Comparison of ENCODE assay signal across 20 cellular contexts in the genomic region with DNA sequence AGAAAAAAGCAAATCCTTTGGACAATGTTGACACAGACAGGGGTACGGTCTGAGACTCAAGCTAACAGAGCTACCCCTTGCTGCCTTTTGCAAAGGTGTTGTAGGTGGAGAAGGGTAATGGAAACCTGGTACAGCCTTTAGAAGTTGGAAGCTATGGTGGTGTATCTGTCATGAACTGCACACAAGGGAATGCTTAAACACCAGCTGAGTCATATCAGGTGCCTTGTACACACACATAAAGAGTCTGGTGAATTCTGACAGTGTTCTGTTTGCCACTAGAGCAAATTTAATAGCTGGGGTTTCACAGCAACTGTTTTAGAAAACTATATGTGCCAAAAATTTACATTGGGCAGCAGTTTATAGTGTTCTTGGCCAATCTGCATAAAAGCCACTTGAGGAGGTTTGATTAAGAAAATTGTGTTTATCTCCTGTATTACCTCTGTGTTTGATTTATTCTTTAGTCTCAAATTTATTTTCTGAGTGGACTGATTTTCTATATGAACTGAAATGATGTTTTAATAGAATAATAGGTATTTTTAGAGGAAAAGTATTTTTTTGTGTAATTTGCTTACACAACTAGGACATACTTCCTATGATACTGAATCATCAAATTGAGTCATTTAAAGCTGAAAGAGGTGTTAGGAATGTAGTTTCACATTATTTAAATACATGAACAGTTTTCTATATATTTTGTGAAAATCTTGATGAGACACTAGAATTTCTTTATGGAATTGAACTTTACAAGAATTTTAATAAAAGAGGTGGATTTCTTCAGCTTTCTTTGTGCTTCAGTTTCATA.
DNase-seq lines count a peak whose midpoint lies in the region; ATAC-seq, FAIRE-seq and TF ChIP-seq lines count a peak whose summit lies in the region.
"Had no signal": no experiment of that assay in that cellular context is flagged by ENCODE, and none has a peak within 500 bp of the region (broad histone marks: within the 10 kb centered on the region; RNA-seq: fewer than 3 reads in every experiment).

No MANE protein-coding gene starts in this region.

- intact Hi-C loops in psoas muscle (cut with DNase I) = no loop called here
- intact Hi-C loops in right cardiac atrium (cut with DNase I) = no loop called here

- FAIRE-seq in bronchial epithelial cell (lab: Jason Lieb, UNC) = no peak
- FAIRE-seq: small intestine had no signal

- WGBS in psoas muscle, 3 donors = 38 to 76% (median 55%) methylated on average over 1 of the region's 1 CpG
- WGBS in right cardiac atrium = 97% methylated on average over 1 of the region's 1 CpG

- H3K27me3 ChIP-seq in bronchial epithelial cell (ENCODE audit: control insufficient read depth, insufficient read depth, low read length) (no peaks in the 10 kb centered on the region), psoas muscle (ENCODE audit: insufficient read depth in 3 of 3, low read length in 2 of 3) (no peaks in the 10 kb centered on the region), right cardiac atrium (ENCODE audit: control insufficient read depth, insufficient read depth) (no peaks in the 10 kb centered on the region)
- no peaks in the 10 kb centered on the region for H3K27me3 ChIP-seq in effector memory CD4-positive, alpha-beta T cell (replicated peaks; ENCODE audit: control insufficient read depth, insufficient read depth, low read length, poor library complexity, severe bottlenecking)
- H3K27me3 ChIP-seq: adrenal gland had no signal

- H3K36me3 ChIP-seq in bronchial epithelial cell (ENCODE audit: control insufficient read depth, insufficient read depth, low read length) = no peaks in the 10 kb centered on the region
- H3K36me3 ChIP-seq in psoas muscle (ENCODE audit: insufficient read depth in 1 of 2, low read depth in 1 of 2) = peaks cover 0 to 3% of the 10 kb centered on the region in 2 donors
- H3K36me3 ChIP-seq in effector memory CD4-positive, alpha-beta T cell (ENCODE audit: control insufficient read depth, insufficient read depth, low read length) = no peaks in the 10 kb centered on the region
- H3K36me3 ChIP-seq: adrenal gland, thoracic aorta, WERI-Rb-1 had no signal

- H3K4me3 ChIP-seq in bronchial epithelial cell (ENCODE audit: low read depth, low read length) = no peak overlapping the region
- H3K4me3 ChIP-seq in psoas muscle = no peak overlapping the region
- no peak overlapping the region for H3K4me3 ChIP-seq in effector memory CD4-positive, alpha-beta T cell (ENCODE audit: insufficient read depth, low read depth, low read length, poor library complexity, severe bottlenecking)
- H3K4me3 ChIP-seq in right cardiac atrium (ENCODE audit: low read length) = no peak overlapping the region
- H3K4me3 ChIP-seq: adrenal gland, thoracic aorta had no signal

- ATAC-seq in GM18868 (IDR thresholded peaks at IDR 0.05; ENCODE audit: unreplicated experiment) (peak; percentile 50), HG03045 (IDR thresholded peaks at IDR 0.05; ENCODE audit: unreplicated experiment) (peak; percentile 45), psoas muscle (peak; percentile 74 to 88 (median 77)), right cardiac atrium (no peak)
- ATAC-seq: activated T-cell treated with anti-CD3 and anti-CD28 coated beads, Interleukin-2, amount 50 U/mL, for 72 hours had no signal

- H3K9me3 ChIP-seq in psoas muscle (no peaks in the 10 kb centered on the region), right cardiac atrium (ENCODE audit: control insufficient read depth, low read length) (no peaks in the 10 kb centered on the region)
- no peaks in the 10 kb centered on the region for H3K9me3 ChIP-seq in effector memory CD4-positive, alpha-beta T cell (ENCODE audit: control insufficient read depth, low read length)
- H3K9me3 ChIP-seq: thoracic aorta had no signal

- H3K27ac ChIP-seq in psoas muscle (no peak overlapping the region), right cardiac atrium (ENCODE audit: low read length) (no peak overlapping the region)
- no peak overlapping the region for H3K27ac ChIP-seq in effector memory CD4-positive, alpha-beta T cell (ENCODE audit: insufficient read depth, low read length, poor library complexity, severe bottlenecking)
- H3K27ac ChIP-seq: adrenal gland, parathyroid adenoma, thoracic aorta, WERI-Rb-1 had no signal

- DNase-seq in bronchial epithelial cell (ENCODE audit: low read depth) (peak; percentile 81), psoas muscle (no peak), NCI-H524 treated with DMSO at 0.1 percent for 48 hours (lab: John Stamatoyannopoulos, UW) (no peak), right cardiac atrium (no peak)
- DNase-seq in effector memory CD4-positive, alpha-beta T cell = no peak
- DNase-seq: activated T-cell treated with anti-CD3 and anti-CD28 coated beads, Interleukin-2, amount 50 U/mL, for 72 hours; adrenal gland; Calu3; naive B cell; NCI-H187 treated with DMSO at 0.1 percent for 48 hours; NCI-H446; SHP77 treated with DMSO at 0.1 percent for 48 hours; small intestine; stimulated activated CD4-positive, alpha-beta T cell treated with anti-CD3 and anti-CD28 coated beads, Interleukin-4, amount 100 ng/mL, for 4 hours; stimulated activated CD8-positive, alpha-beta memory T cell treated with anti-CD3 and anti-CD28 coated beads, Interleukin-4, amount 100 ng/mL, for 48 hours; WERI-Rb-1 had no signal

- TF ChIP-seq CTCF in bronchial epithelial cell (IDR thresholded peaks at IDR 0.05; ENCODE audit: insufficient read depth, low read length, severe bottlenecking) (no peak), psoas muscle (IDR thresholded peaks at IDR 0.05) (no peak)

- peaks cover 6% of the 10 kb centered on the region for H3K4me1 ChIP-seq in psoas muscle
- H3K4me1 ChIP-seq in effector memory CD4-positive, alpha-beta T cell (ENCODE audit: control insufficient read depth, insufficient read depth, low read length, poor library complexity, severe bottlenecking) = no peaks in the 10 kb centered on the region
- no peaks in the 10 kb centered on the region for H3K4me1 ChIP-seq in right cardiac atrium (ENCODE audit: control insufficient read depth, insufficient read depth, low read length)
- H3K4me1 ChIP-seq: adrenal gland had no signal

Comparison
In these comparisons a context has a peak if more than half of its experiments do, and no peak if none do; other contexts are left out.
1. ATAC-seq: peak in GM18868 (single experiment), HG03045 (single experiment) and psoas muscle (4 of 4); none in right cardiac atrium (0 of 2).